In the genomic region with DNA sequence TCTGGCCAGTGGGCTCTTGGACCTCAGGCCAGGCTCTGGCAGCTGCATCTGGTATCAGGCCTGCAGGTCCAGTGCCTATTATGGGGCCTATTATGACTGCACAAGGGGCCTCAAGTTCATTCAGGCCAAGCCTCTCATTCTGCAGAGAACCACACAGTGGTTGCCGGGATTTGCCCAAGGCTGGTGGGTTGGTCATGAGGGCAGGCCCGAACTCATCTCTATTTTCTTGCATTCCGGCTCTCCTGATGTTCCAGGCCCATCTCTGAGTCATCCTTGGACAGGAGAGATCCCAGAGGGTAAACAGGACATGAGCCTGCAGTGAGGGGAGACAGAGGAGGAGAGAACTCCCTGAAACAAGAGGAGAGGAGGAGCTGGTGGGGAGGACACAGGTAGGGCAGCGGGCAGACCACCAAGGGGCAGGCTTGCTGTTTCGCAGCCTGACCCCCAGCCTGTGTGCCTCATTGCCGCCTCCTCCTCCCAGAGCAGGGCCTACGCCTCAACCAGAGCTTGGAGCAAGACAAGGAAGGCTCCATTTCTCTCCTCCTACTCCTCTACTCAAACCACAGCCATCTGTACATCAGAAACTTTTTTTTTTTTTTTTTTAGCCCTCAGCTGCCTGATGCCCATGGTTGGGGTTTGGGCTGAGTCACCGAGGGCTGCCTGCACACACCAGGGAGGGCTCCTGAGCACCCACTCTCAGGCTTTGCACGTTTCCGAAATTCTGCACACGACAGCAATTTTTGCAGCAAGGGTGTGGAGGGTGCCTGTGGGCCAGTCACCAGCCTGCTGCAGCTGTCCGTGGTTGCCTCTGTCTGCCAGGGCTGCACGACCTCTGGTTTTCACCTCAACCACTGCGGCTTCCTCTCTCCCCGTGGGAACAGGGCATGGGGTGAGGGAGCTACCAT, we compare ENCODE assay signal across 8 cellular contexts. TPM values are rescaled to one million over a fixed set of nuclear protein-coding genes. Genes with fewer than 3 reads are reported as not detected.
DNase-seq lines count a peak whose midpoint lies in the region; TF ChIP-seq lines count a peak whose summit lies in the region.

No MANE protein-coding gene starts in this region.

- H3K9me3 ChIP-seq in vagina = no peaks in the 10 kb centered on the region

- no peaks in the 10 kb centered on the region for H3K27me3 ChIP-seq in vagina

- H3K27ac ChIP-seq in vagina = peak overlapping the region; percentile 7

- DNase-seq in Daoy (ENCODE audit: low read depth) = peak; percentile 40
- DNase-seq in MV-4-11 (lab: John Stamatoyannopoulos, UW) = peak; percentile 92
- DNase-seq in activated gamma-delta T cell treated with Interleukin-2 at 50 U/mL for 16 hours = peak; percentile 78
- peak; percentile 97 for DNase-seq in myocyte (ENCODE audit: low read depth)
- DNase-seq in vagina (ENCODE audit: extremely low spot score in 2 of 2) = no peak
- DNase-seq in 8988T = no peak
- DNase-seq in DMS79 (lab: John Stamatoyannopoulos, UW) = no peak
- no peak for DNase-seq in NCI-H2029 treated with DMSO at 0.1 percent for 48 hours (lab: John Stamatoyannopoulos, UW)

- no peak for TF ChIP-seq POLR2A in vagina (IDR thresholded peaks at IDR 0.05)

- H3K36me3 ChIP-seq in vagina = no peaks in the 10 kb centered on the region

- H3K4me3 ChIP-seq in vagina = no peak overlapping the region

- no peak for TF ChIP-seq CTCF in vagina (IDR thresholded peaks at IDR 0.05)

- intact Hi-C loops in vagina (cut with DNase I) = loop anchor here (2.0 to 5.0 kb wide), 2 partner anchors 99 to 265 kb away; a partner anchor contains a TSS

- peaks cover 33% of the 10 kb centered on the region for H3K4me1 ChIP-seq in vagina

RNA-seq across cellular contexts. Expression of a gene that starts 12.7 kb away (rescaled TPM):
- total RNA-seq in Daoy (2014; rRNA removed; shearing (Covaris generic)) = not detected in 2 replicates
- total RNA-seq in myocyte (not detected in 2 replicates), vagina (0.25 TPM)
- polyA plus RNA-seq in myocyte (2012) = 2.5 TPM

Comparison
In these comparisons a context has a peak if more than half of its experiments do, and no peak if none do; other contexts are left out.
1. DNase-seq: peak in Daoy (single experiment), MV-4-11 (single experiment), activated gamma-delta T cell treated with Interleukin-2 at 50 U/mL for 16 hours (single experiment) and myocyte (single experiment); none in vagina (0 of 2), 8988T (single experiment), DMS79 (single experiment) and NCI-H2029 treated with DMSO at 0.1 percent for 48 hours (single experiment).